In the genomic region with DNA sequence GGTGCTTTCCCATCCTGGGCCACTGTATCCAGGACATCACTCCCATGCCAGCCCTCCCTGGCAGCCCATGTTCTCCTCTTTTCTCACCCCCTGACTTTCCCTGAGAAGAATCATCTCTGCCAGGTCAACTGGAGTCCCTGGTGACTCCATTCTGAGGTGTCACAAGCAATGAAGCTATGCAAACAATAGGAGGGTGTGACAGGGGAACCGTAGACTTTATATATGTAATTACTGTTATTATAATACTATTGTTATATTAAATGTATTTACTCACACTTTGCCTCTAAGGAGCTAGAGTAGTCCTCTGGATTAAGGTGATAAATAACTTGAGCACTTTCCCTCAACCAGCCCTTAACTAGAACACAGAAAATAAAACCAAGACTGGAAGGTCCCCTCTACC, we compare ENCODE assay signal across 2 cellular contexts.
TF ChIP-seq lines count a peak whose summit lies in the region.

No MANE protein-coding gene starts in this region.

TF ChIP-seq in GM23338, 12 proteins besides CTCF, POLR2A, EP300 and RAD21 (continues in another document):
- TF ChIP-seq EZH2phosphoT487 (IDR thresholded peaks at IDR 0.05; ENCODE audit: unreplicated experiment) (no peak), POLR2AphosphoS5 (IDR thresholded peaks at IDR 0.05; ENCODE audit: low read depth) (no peak), STAT1 (IDR thresholded peaks at IDR 0.05; ENCODE audit: unreplicated experiment) (no peak), EZH2 (IDR thresholded peaks at IDR 0.05; ENCODE audit: low read depth, unreplicated experiment) (no peak), ZNF462 (CRISPR knock-in tag; IDR thresholded peaks at IDR 0.05) (no peak), ZNF331 (CRISPR knock-in tag; IDR thresholded peaks at IDR 0.05; ENCODE audit: low read depth) (no peak), CREB1 (CRISPR knock-in tag; IDR thresholded peaks at IDR 0.05; ENCODE audit: low read depth) (no peak), REST (IDR thresholded peaks at IDR 0.05; ENCODE audit: unreplicated experiment) (no peak), ZNF114 (CRISPR knock-in tag; IDR thresholded peaks at IDR 0.05) (no peak), ETS1 (IDR thresholded peaks at IDR 0.05) (no peak)

TF ChIP-seq in neural cell, 6 proteins besides CTCF, POLR2A, EP300 and RAD21:
- TF ChIP-seq SMC3 (conservative IDR thresholded peaks at IDR 0.05; ENCODE audit: poor library complexity) (no peak), TAF1 (IDR thresholded peaks at IDR 0.05; ENCODE audit: low read depth) (no peak)
